ENCODE assay signal across 20 cellular contexts in the genomic region with DNA sequence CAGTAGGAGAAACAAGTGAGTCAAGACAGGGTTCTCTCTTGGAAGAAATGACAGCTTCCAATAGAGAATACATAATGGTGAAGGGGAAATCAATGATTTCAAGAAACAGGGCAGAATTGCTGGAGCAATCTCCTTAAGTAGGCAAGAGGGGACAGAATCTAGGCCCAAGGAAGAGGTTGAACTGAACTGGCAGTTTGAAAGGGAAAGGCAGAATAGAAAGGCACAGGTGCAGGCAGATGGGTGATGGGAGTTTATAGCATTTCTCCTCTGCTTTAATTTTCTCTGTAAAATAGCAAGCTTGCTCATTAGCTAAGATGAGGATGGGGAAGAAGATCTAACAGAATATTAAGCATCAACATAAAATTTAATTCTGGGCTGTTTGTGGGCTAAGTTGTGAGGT.
A peak's percentile ranks its signal among the peaks of the same experiment; 100 is the strongest.
DNase-seq lines count a peak whose midpoint lies in the region; ATAC-seq and TF ChIP-seq lines count a peak whose summit lies in the region.
"Had no signal": no experiment of that assay in that cellular context is flagged by ENCODE, and none has a peak within 500 bp of the region (broad histone marks: within the 10 kb centered on the region; RNA-seq: fewer than 3 reads in every experiment).

No MANE protein-coding gene starts in this region.

- DNase-seq in Jurkat, Clone E6-1 (ENCODE audit: low read depth, low spot score) = peak; percentile 50
- DNase-seq in neuronal stem cell (ENCODE audit: low spot score) (no peak), HAP-1 (ENCODE audit: low spot score in 2 of 2) (no peak), lower leg skin (ENCODE audit: low spot score in 2 of 2) (no peak)
- DNase-seq: 8988T; ACHN; AML-193; BE2C; CD4-positive, alpha-beta T cell; CD8-positive, alpha-beta memory T cell; DMS 273 treated with DMSO at 0.1 percent for 48 hours; DMS79 treated with DMSO at 0.1 percent for 48 hours; GM23248; H7 had no signal

- TF ChIP-seq POLR2A in lower leg skin (IDR thresholded peaks at IDR 0.05) = no peak

- intact Hi-C loops in lower leg skin (cut with DNase I; ENCODE audit: low total_unique reads) = loop anchor here (5.0 kb wide), 2 partner anchors 106 to 176 kb away; a partner anchor contains a TSS

- no peak overlapping the region for H2AK5ac ChIP-seq in neuronal stem cell (ENCODE audit: low read depth, low read length)

- peaks cover 100% of the 10 kb centered on the region for H3K79me2 ChIP-seq in DOHH2 (ENCODE audit: control insufficient read depth, low read length)

- no peak overlapping the region for H4K91ac ChIP-seq in neuronal stem cell (ENCODE audit: low read depth, low read length, poor library complexity)

- H3K27me3 ChIP-seq in DOHH2 (ENCODE audit: control insufficient read depth, low read length) (no peaks in the 10 kb centered on the region), neuronal stem cell (ENCODE audit: control insufficient read depth in 3 of 3, insufficient read depth in 3 of 3, low read depth in 1 of 3, low read length in 3 of 3) (no peaks in the 10 kb centered on the region), subcutaneous abdominal adipose tissue (ENCODE audit: control insufficient read depth in 5 of 5, insufficient read depth in 4 of 5, low read length in 5 of 5) (no peaks in the 10 kb centered on the region), HAP-1 (ENCODE audit: low read depth) (no peaks in the 10 kb centered on the region)
- H3K27me3 ChIP-seq: BE2C; BLaER1 treated with 17β-estradiol and CSF1 and Interleukin-3, amounts not matched to agents 10 nM and 100 nM had no signal

- H2BK120ac ChIP-seq in neuronal stem cell (ENCODE audit: low read depth, low read length) = no peak overlapping the region

- H2BK5ac ChIP-seq in neuronal stem cell (ENCODE audit: low read length) = no peak overlapping the region

- H3K4me2 ChIP-seq in DOHH2 (ENCODE audit: low read length) (peak overlapping the region; percentile 75), neuronal stem cell (ENCODE audit: insufficient read depth, low read length, poor library complexity, severe bottlenecking) (no peak overlapping the region)
- H3K4me2 ChIP-seq: A549; BLaER1 treated with 17β-estradiol and CSF1 and Interleukin-3, amounts not matched to agents 10 nM and 100 nM had no signal

- H3K4me3 ChIP-seq in DOHH2 (ENCODE audit: low read length) (0 out of 2 replicates have a peak overlapping the region, but pooled peaks have one; percentile 1), neuronal stem cell (ENCODE audit: low read length in 2 of 2) (no peak overlapping the region), subcutaneous abdominal adipose tissue (ENCODE audit: low read depth in 1 of 5, low read length in 5 of 5) (no peak overlapping the region), HAP-1 (no peak overlapping the region), lower leg skin (ENCODE audit: low read depth, poor library complexity, severe bottlenecking) (no peak overlapping the region)
- H3K4me3 ChIP-seq in Jurkat, Clone E6-1 (ENCODE audit: low read length) = 0 out of 2 replicates have a peak overlapping the region, but pooled peaks have one; percentile 13
- H3K4me3 ChIP-seq: A549; BLaER1 treated with 17β-estradiol and CSF1 and Interleukin-3, amounts not matched to agents 10 nM and 100 nM; GM23248 had no signal

- in situ Hi-C loops in HAP-1 (cut with MboI; ENCODE audit: low sequenced_read_pairs) = no loop called here

- peak overlapping the region; percentile 37 for H3K9ac ChIP-seq in neuronal stem cell (ENCODE audit: low read depth, low read length, poor library complexity)
- peak overlapping the region in 1 of 5 donors; percentile 1 for H3K9ac ChIP-seq in subcutaneous abdominal adipose tissue (ENCODE audit: low read length in 5 of 5)
- H3K9ac ChIP-seq: BLaER1 treated with 17β-estradiol and CSF1 and Interleukin-3, amounts not matched to agents 10 nM and 100 nM; GM23248 had no signal

- no peaks in the 10 kb centered on the region for H3K79me1 ChIP-seq in neuronal stem cell (ENCODE audit: low read depth, low read length)

- H3K4me1 ChIP-seq in DOHH2 (ENCODE audit: control insufficient read depth, low read length) (peaks cover 100% of the 10 kb centered on the region), neuronal stem cell (ENCODE audit: control insufficient read depth in 2 of 2, insufficient read depth in 1 of 2, low read depth in 1 of 2, low read length in 2 of 2) (peaks cover 5 to 11% of the 10 kb centered on the region in 2 donors), subcutaneous abdominal adipose tissue (ENCODE audit: control insufficient read depth in 5 of 5, insufficient read depth in 5 of 5, low read length in 5 of 5) (peaks cover 8 to 40% (median 31%) of the 10 kb centered on the region in 5 donors), HAP-1 (no peaks in the 10 kb centered on the region)

- no peak overlapping the region for H2BK15ac ChIP-seq in neuronal stem cell (ENCODE audit: low read length)

- H3K9me3 ChIP-seq in DOHH2 (ENCODE audit: control insufficient read depth, insufficient read depth, low read length) = no peaks in the 10 kb centered on the region
- no peaks in the 10 kb centered on the region for H3K9me3 ChIP-seq in neuronal stem cell (replicated peaks in 1 of 2; ENCODE audit: control insufficient read depth in 2 of 2, insufficient read depth in 1 of 2, low read depth in 1 of 2, low read length in 2 of 2)
- H3K9me3 ChIP-seq in subcutaneous abdominal adipose tissue (ENCODE audit: control insufficient read depth in 5 of 5, low read length in 5 of 5) = no peaks in the 10 kb centered on the region
- no peaks in the 10 kb centered on the region for H3K9me3 ChIP-seq in HAP-1
- H3K9me3 ChIP-seq: A549; BE2C; BLaER1 treated with 17β-estradiol and CSF1 and Interleukin-3, amounts not matched to agents 10 nM and 100 nM had no signal

- peaks cover 2% of the 10 kb centered on the region for H4K20me1 ChIP-seq in DOHH2 (ENCODE audit: control insufficient read depth, insufficient read depth, low read depth, low read length)

- H2AFZ ChIP-seq in neuronal stem cell (ENCODE audit: low read length) = no peak overlapping the region
- H2AFZ ChIP-seq: GM23248 had no signal

- H3K9me2 ChIP-seq in DOHH2 (replicated peaks; ENCODE audit: control insufficient read depth, low read length) = no peaks in the 10 kb centered on the region

- no peak overlapping the region for H3K23ac ChIP-seq in neuronal stem cell (ENCODE audit: low read depth, low read length, poor library complexity)

- no peak overlapping the region for H4K8ac ChIP-seq in neuronal stem cell (ENCODE audit: low read depth, low read length)

- no peak overlapping the region for H2BK12ac ChIP-seq in neuronal stem cell (ENCODE audit: low read length)

- H3K14ac ChIP-seq in neuronal stem cell (ENCODE audit: low read length) = no peak overlapping the region

- H3K18ac ChIP-seq in neuronal stem cell (ENCODE audit: low read length) = no peak overlapping the region

- H3K36me3 ChIP-seq in DOHH2 (ENCODE audit: control insufficient read depth, low read length) (peaks cover 10% of the 10 kb centered on the region), neuronal stem cell (replicated peaks in 1 of 2; ENCODE audit: control insufficient read depth in 2 of 2, insufficient read depth in 2 of 2, low read length in 2 of 2) (no peaks in the 10 kb centered on the region), subcutaneous abdominal adipose tissue (ENCODE audit: control insufficient read depth in 5 of 5, insufficient read depth in 5 of 5, low read length in 5 of 5) (no peaks in the 10 kb centered on the region), HAP-1 (replicated peaks) (no peaks in the 10 kb centered on the region)
- H3K36me3 ChIP-seq: BE2C; BLaER1 treated with 17β-estradiol and CSF1 and Interleukin-3, amounts not matched to agents 10 nM and 100 nM had no signal

- H3K27ac ChIP-seq in DOHH2 (ENCODE audit: low read depth, low read length) = peak overlapping the region; percentile 24
- no peak overlapping the region for H3K27ac ChIP-seq in neuronal stem cell (replicated peaks; ENCODE audit: low read length)
- peak overlapping the region; percentile 88 for H3K27ac ChIP-seq in subcutaneous abdominal adipose tissue (ENCODE audit: low read depth, low read length)
- H3K27ac ChIP-seq: A549; BLaER1 treated with 17β-estradiol and CSF1 and Interleukin-3, amounts not matched to agents 10 nM and 100 nM; GM23248 had no signal

- peaks cover 29% of the 10 kb centered on the region for H3F3A ChIP-seq in DOHH2 (ENCODE audit: control insufficient read depth, insufficient read depth)

- TF ChIP-seq CTCF in DOHH2 (IDR thresholded peaks at IDR 0.05; ENCODE audit: low read depth, low read length, poor library complexity, severe bottlenecking) (no peak), lower leg skin (IDR thresholded peaks at IDR 0.05) (no peak)

- ATAC-seq in HG03280 (IDR thresholded peaks at IDR 0.05; ENCODE audit: unreplicated experiment) = no peak
- ATAC-seq: A549, HCT116 had no signal

- H3K4ac ChIP-seq in neuronal stem cell (ENCODE audit: low read length) = no peak overlapping the region

Comparison
In these comparisons a context has a peak if more than half of its experiments do, and no peak if none do; other contexts are left out.
1. H3K4me3 ChIP-seq: peak in DOHH2 (single experiment) and Jurkat, Clone E6-1 (single experiment); none in neuronal stem cell (0 of 2), subcutaneous abdominal adipose tissue (0 of 5), HAP-1 (single experiment) and lower leg skin (single experiment).